In the genomic region with DNA sequence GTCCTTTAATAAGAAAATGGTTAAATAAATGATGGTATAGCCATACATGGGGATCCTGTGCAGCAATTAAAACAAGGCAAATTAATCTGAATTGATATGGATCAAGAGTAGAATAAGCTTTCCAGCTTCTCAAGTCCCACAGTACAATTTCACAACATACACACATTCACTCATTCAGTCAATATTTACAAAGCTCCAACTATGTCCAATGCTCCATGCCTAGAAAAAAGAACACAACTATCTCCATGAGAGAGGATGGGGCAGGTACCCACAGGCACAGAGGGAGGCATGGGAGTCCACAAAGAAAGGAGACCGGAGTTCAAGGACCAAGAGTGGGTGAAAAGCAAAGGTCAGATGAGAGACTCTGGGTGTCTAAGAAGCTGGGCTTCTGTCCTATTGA, we compare ENCODE assay signal across 19 cellular contexts.
"Had no signal": no experiment of that assay in that cellular context is flagged by ENCODE, and none has a peak within 500 bp of the region (broad histone marks: within the 10 kb centered on the region; RNA-seq: fewer than 3 reads in every experiment).

No MANE protein-coding gene starts in this region.

- H3K9me3 ChIP-seq: heart left ventricle, lower lobe of right lung, sigmoid colon, testis, tibial nerve, upper lobe of right lung, vagina had no signal

- H3K27me3 Mint-ChIP-seq: memory B cell; natural killer cell treated with Interleukin-12 subunit alpha and Interleukin-12 subunit beta and Interleukin-15 and Interleukin-18, amount 100 ng/mL, for 72 hours; stimulated activated naive B cell treated with anti-CD40 and anti-IgM and Interleukin-4, amounts not matched to agents 10 μg/mL and 1 μg/mL and 100 μg/mL, for 72 hours had no signal

- H3K9me3 Mint-ChIP-seq: memory B cell; natural killer cell treated with Interleukin-12 subunit alpha and Interleukin-12 subunit beta and Interleukin-15 and Interleukin-18, amount 100 ng/mL, for 72 hours; stimulated activated naive B cell treated with anti-CD40 and anti-IgM and Interleukin-4, amounts not matched to agents 10 μg/mL and 1 μg/mL and 100 μg/mL, for 72 hours; stimulated activated naive CD8-positive, alpha-beta T cell treated with anti-CD3 and anti-CD28 coated beads, Interleukin-15, amount 100 ng/mL, for 72 hours had no signal

- ATAC-seq: heart left ventricle; lower lobe of right lung; natural killer cell treated with Interleukin-12 subunit alpha and Interleukin-12 subunit beta and Interleukin-15 and Interleukin-18, amount 100 ng/mL, for 72 hours; stimulated activated naive B cell treated with anti-CD40 and anti-IgM and Interleukin-4, amounts not matched to agents 10 μg/mL and 1 μg/mL and 100 μg/mL, for 72 hours; stimulated activated naive CD8-positive, alpha-beta T cell treated with anti-CD3 and anti-CD28 coated beads, Interleukin-15, amount 100 ng/mL, for 72 hours; upper lobe of right lung had no signal

- DNase-seq: dermis blood vessel endothelial cell; erythroblast; foreskin melanocyte; heart left ventricle; hippocampal formation; lower lobe of right lung; midbrain; sigmoid colon; stimulated activated CD4-positive, alpha-beta T cell treated with anti-CD3 and anti-CD28 coated beads, Interleukin-2, amount 100 ng/mL, for 24 hours; stimulated activated CD4-positive, alpha-beta T cell treated with anti-CD3 and anti-CD28 coated beads, Interleukin-4, amount 100 ng/mL, for 4 hours; stimulated activated naive B cell treated with anti-CD40 and anti-IgM and Interleukin-4, amounts not matched to agents 10 μg/mL and 1 μg/mL and 100 μg/mL, for 72 hours; stimulated activated naive CD8-positive, alpha-beta T cell treated with anti-CD3 and anti-CD28 coated beads, Interleukin-15, amount 100 ng/mL, for 72 hours; testis; upper lobe of right lung had no signal

- H3K4me3 Mint-ChIP-seq: memory B cell; natural killer cell treated with Interleukin-12 subunit alpha and Interleukin-12 subunit beta and Interleukin-15 and Interleukin-18, amount 100 ng/mL, for 72 hours; stimulated activated naive B cell treated with anti-CD40 and anti-IgM and Interleukin-4, amounts not matched to agents 10 μg/mL and 1 μg/mL and 100 μg/mL, for 72 hours; stimulated activated naive CD8-positive, alpha-beta T cell treated with anti-CD3 and anti-CD28 coated beads, Interleukin-15, amount 100 ng/mL, for 72 hours had no signal

- H3K27me3 ChIP-seq: heart left ventricle, sigmoid colon, testis, tibial nerve, upper lobe of right lung, vagina had no signal

- H3K4me1 ChIP-seq: sigmoid colon, testis, upper lobe of right lung had no signal

- H3K27ac ChIP-seq: heart left ventricle, lower lobe of right lung, sigmoid colon, skin epidermis, testis, tibial nerve, upper lobe of right lung, vagina had no signal

- H3K36me3 Mint-ChIP-seq: natural killer cell treated with Interleukin-12 subunit alpha and Interleukin-12 subunit beta and Interleukin-15 and Interleukin-18, amount 100 ng/mL, for 72 hours had no signal

- H3K4me3 ChIP-seq: heart left ventricle, lower lobe of right lung, sigmoid colon, skin epidermis, testis, tibial nerve, upper lobe of right lung, vagina had no signal

- H3K36me3 ChIP-seq: heart left ventricle, lower lobe of right lung, sigmoid colon, tibial nerve, upper lobe of right lung, vagina had no signal

- H3K27ac Mint-ChIP-seq: memory B cell; natural killer cell treated with Interleukin-12 subunit alpha and Interleukin-12 subunit beta and Interleukin-15 and Interleukin-18, amount 100 ng/mL, for 72 hours; stimulated activated naive B cell treated with anti-CD40 and anti-IgM and Interleukin-4, amounts not matched to agents 10 μg/mL and 1 μg/mL and 100 μg/mL, for 72 hours; stimulated activated naive CD8-positive, alpha-beta T cell treated with anti-CD3 and anti-CD28 coated beads, Interleukin-15, amount 100 ng/mL, for 72 hours had no signal
